ENCODE assay signal across 1 cellular context in the genomic region with DNA sequence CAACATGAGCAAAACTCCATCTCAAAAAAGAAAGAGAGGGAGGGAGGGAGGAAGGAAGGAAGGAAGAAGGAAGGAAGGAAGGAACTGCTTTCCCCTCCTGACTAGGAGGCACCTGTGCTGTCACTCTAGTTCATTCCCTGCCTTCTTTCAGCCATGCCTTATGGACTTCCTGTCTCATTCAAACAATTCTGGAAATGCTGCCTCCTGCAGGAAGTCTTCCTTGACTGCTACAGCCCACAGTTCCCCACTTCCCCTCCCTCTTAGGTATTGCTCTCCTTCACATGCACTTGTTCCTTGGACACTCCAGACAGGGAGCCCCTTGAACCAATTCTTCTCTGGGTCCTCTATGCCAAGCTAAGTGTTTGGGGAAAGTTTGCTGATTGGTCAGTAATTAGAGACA.
TF ChIP-seq lines count a peak whose summit lies in the region.

No MANE protein-coding gene starts in this region.

TF ChIP-seq in GM12878, 131 proteins besides CTCF, POLR2A, EP300 and RAD21:
- TF ChIP-seq, protein P1, sequence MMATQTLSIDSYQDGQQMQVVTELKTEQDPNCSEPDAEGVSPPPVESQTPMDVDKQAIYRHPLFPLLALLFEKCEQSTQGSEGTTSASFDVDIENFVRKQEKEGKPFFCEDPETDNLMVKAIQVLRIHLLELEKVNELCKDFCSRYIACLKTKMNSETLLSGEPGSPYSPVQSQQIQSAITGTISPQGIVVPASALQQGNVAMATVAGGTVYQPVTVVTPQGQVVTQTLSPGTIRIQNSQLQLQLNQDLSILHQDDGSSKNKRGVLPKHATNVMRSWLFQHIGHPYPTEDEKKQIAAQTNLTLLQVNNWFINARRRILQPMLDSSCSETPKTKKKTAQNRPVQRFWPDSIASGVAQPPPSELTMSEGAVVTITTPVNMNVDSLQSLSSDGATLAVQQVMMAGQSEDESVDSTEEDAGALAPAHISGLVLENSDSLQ (IDR thresholded peaks at IDR 0.05) = peak; percentile 38; the same call in 1 of the 2 replicates
- TF ChIP-seq, protein P2, sequence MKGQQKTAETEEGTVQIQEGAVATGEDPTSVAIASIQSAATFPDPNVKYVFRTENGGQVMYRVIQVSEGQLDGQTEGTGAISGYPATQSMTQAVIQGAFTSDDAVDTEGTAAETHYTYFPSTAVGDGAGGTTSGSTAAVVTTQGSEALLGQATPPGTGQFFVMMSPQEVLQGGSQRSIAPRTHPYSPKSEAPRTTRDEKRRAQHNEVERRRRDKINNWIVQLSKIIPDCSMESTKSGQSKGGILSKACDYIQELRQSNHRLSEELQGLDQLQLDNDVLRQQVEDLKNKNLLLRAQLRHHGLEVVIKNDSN (IDR thresholded peaks at IDR 0.05; ENCODE audit: borderline replicate concordance, extremely low read length, insufficient read depth, low read depth, low read length) = no peak
- TF ChIP-seq STAT1 (conservative IDR thresholded peaks at IDR 0.05) (no peak), ZNF217 (IDR thresholded peaks at IDR 0.05) (no peak), SPI1 (IDR thresholded peaks at IDR 0.05; ENCODE audit: borderline replicate concordance, insufficient read depth, low read depth, low read length) (peak; percentile 33; the same call in 1 of the 2 replicates), LARP7 (IDR thresholded peaks at IDR 0.05) (no peak)
